In genomic region chr18:37649930-37650329, GRCh38 we compare ENCODE assay signal across 26 cellular contexts.
DNase-seq lines count a peak whose midpoint lies in the region; ATAC-seq, FAIRE-seq and TF ChIP-seq lines count a peak whose summit lies in the region.
"Had no signal": no experiment of that assay in that cellular context is flagged by ENCODE, and none has a peak within 500 bp of the region (broad histone marks: within the 10 kb centered on the region; RNA-seq: fewer than 3 reads in every experiment).

No MANE protein-coding gene starts in this region.

- no peak for TF ChIP-seq EP300 in ovary (IDR thresholded peaks at IDR 0.05)

- no peak for DNase-seq in D721Med (ENCODE audit: insufficient read length, low spot score)
- no peak for DNase-seq in epithelial cell of prostate (ENCODE audit: low read depth, low spot score)
- DNase-seq in frontal cortex (ENCODE audit: low spot score in 2 of 2): no peak
- no peak for DNase-seq in ovary
- no peak for DNase-seq in NCI-H2107 treated with DMSO at 0.1 percent for 48 hours (lab: John Stamatoyannopoulos, UW; ENCODE audit: unreplicated experiment)
- DNase-seq: AML-193; Caco-2; Calu3; CD4-positive, alpha-beta T cell; CD8-positive, alpha-beta T cell; DMS 273 treated with DMSO at 0.1 percent for 48 hours; DMS153; DMS53; DMS79; DND-41; EL; GDM1 had no signal

- FAIRE-seq in D721Med (lab: Jason Lieb, UNC): peak; percentile 38
- peak; percentile 65 for FAIRE-seq in colon (lab: Jason Lieb, UNC)
- FAIRE-seq in frontal cortex (lab: Jason Lieb, UNC): peak; percentile 39
- FAIRE-seq: A549, GM12878, GM12892 had no signal

- intact Hi-C loops in ovary (cut with DNase I): no loop called here

- peak overlapping the region; percentile 1 for H3K27ac ChIP-seq in epithelial cell of prostate
- H3K27ac ChIP-seq in ovary: no peak overlapping the region
- H3K27ac ChIP-seq: 22Rv1; A549; BLaER1 treated with 17β-estradiol and CSF1 and Interleukin-3, amounts not matched to agents 10 nM and 100 nM; C4-2B had no signal

- no peaks in the 10 kb centered on the region for H3K27me3 ChIP-seq in ovary
- H3K27me3 ChIP-seq: BLaER1 treated with 17β-estradiol and CSF1 and Interleukin-3, amounts not matched to agents 10 nM and 100 nM had no signal

- no peaks in the 10 kb centered on the region for H3K9me3 ChIP-seq in ovary
- H3K9me3 ChIP-seq: A549, Caco-2 had no signal

- H3K4me3 ChIP-seq in ovary: no peak overlapping the region
- H3K4me3 ChIP-seq: A549; BLaER1 treated with 17β-estradiol and CSF1 and Interleukin-3, amounts not matched to agents 10 nM and 100 nM; GM12878 had no signal

- WGBS in ovary, 3 donors: 79 to 82% (median 81%) methylated on average over 1 of the region's 1 CpG

- no peaks in the 10 kb centered on the region for H3K36me3 ChIP-seq in ovary
- H3K36me3 ChIP-seq: BLaER1 treated with 17β-estradiol and CSF1 and Interleukin-3, amounts not matched to agents 10 nM and 100 nM had no signal

- H3K4me1 ChIP-seq in ovary (ENCODE audit: insufficient read depth): no peaks in the 10 kb centered on the region
- H3K4me1 ChIP-seq: A549, Caco-2 had no signal

- ATAC-seq in GM19035 (IDR thresholded peaks at IDR 0.05; ENCODE audit: unreplicated experiment): no peak
- no peak for ATAC-seq in GM18907 (IDR thresholded peaks at IDR 0.05; ENCODE audit: unreplicated experiment)
- ATAC-seq: A549; CD8-positive, alpha-beta T cell; GM12878 had no signal

- no peak for TF ChIP-seq POLR2A in ovary (IDR thresholded peaks at IDR 0.05)

- TF ChIP-seq CTCF in D721Med (IDR thresholded peaks at IDR 0.05; ENCODE audit: insufficient read depth, missing control alignments) (no peak), ovary (IDR thresholded peaks at IDR 0.05) (no peak)
